1 cellular context compared by ENCODE assay signal in genomic region chr5:154779105-154779504, GRCh38.
TF ChIP-seq lines count a peak whose summit lies in the region.

No MANE protein-coding gene starts in this region.

TF ChIP-seq in K562, 482 proteins besides CTCF, POLR2A, EP300 and RAD21 (continued from another document):
- peak; percentile 60 for TF ChIP-seq HMBOX1 (IDR thresholded peaks at IDR 0.05)
- no peak for TF ChIP-seq TFAM (CRISPR knock-in tag; conservative IDR thresholded peaks at IDR 0.05)
- no peak for TF ChIP-seq ELK1 (CRISPR knock-in tag; IDR thresholded peaks at IDR 0.05)
- peak; percentile 6; the same call in 1 of the 2 replicates for TF ChIP-seq POLR2AphosphoS5 (IDR thresholded peaks at IDR 0.05; ENCODE audit: control insufficient read depth, insufficient read depth, low read depth, low read length)
- TF ChIP-seq BCOR (IDR thresholded peaks at IDR 0.05), result no peak
- TF ChIP-seq MXD1 (CRISPR knock-in tag; IDR thresholded peaks at IDR 0.05; ENCODE audit: borderline replicate concordance, poor library complexity, severe bottlenecking), result no peak
- TF ChIP-seq HDAC8 (tag; IDR thresholded peaks at IDR 0.05), result no peak
- TF ChIP-seq TCF15 (CRISPR knock-in tag; IDR thresholded peaks at IDR 0.05), result no peak
- no peak for TF ChIP-seq BRF2 (IDR thresholded peaks at IDR 0.05; ENCODE audit: borderline replicate concordance, insufficient read depth, insufficient read length)
- no peak for TF ChIP-seq FOXJ2 (tag; IDR thresholded peaks at IDR 0.05)
- TF ChIP-seq YY1 (IDR thresholded peaks at IDR 0.05; ENCODE audit: borderline replicate concordance in 1 of 3, control insufficient read depth in 1 of 3, extremely low read depth in 1 of 3, insufficient read depth in 3 of 3, insufficient read length in 1 of 3, insufficient replicate concordance in 2 of 3, low read depth in 1 of 3, low read length in 2 of 3), result no peak
- no peak for TF ChIP-seq HOXB6 (CRISPR knock-in tag; IDR thresholded peaks at IDR 0.05; ENCODE audit: borderline replicate concordance)
- TF ChIP-seq RCOR1 (IDR thresholded peaks at IDR 0.05; ENCODE audit: borderline replicate concordance in 1 of 2, low read depth in 2 of 2, low read length in 2 of 2), result no peak
